ENCODE assay signal across 10 cellular contexts in the genomic region with DNA sequence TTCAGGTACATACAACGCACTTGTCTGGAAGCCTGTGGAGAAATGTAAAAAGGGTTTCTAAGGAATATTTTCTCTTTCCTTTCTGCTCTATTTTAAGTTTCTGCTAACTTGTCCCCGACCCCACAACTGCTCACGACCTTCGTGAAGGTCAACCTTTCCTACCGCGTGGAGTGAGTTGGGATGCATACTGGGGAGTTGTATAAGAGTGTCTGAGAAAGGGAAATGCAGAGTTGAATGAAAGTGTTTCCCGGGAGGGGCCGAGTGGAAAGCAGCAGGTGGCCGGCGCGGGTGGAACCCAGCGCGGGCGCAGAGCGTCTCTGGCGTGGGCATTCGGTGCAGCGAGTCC. TPM values are rescaled to one million over a fixed set of nuclear protein-coding genes. Genes with fewer than 3 reads are reported as not detected.
A peak's percentile ranks its signal among the peaks of the same experiment; 100 is the strongest.
DNase-seq lines count a peak whose midpoint lies in the region; ATAC-seq, FAIRE-seq and TF ChIP-seq lines count a peak whose summit lies in the region.
"Had no signal": no experiment of that assay in that cellular context is flagged by ENCODE, and none has a peak within 500 bp of the region (broad histone marks: within the 10 kb centered on the region; RNA-seq: fewer than 3 reads in every experiment).

No MANE protein-coding gene starts in this region.

- H3K9ac ChIP-seq in H9 (ENCODE audit: extremely low read depth, insufficient read length, low read length), result peak overlapping the region; percentile 50

- no peak overlapping the region for H2AFZ ChIP-seq in H9 (ENCODE audit: low read length)

- H3K18ac ChIP-seq in H9 (ENCODE audit: insufficient read length, low read depth, low read length), result no peak overlapping the region

- no peak overlapping the region for H2BK5ac ChIP-seq in H9 (ENCODE audit: insufficient read length, low read length)

- H2BK120ac ChIP-seq in H9 (ENCODE audit: low read depth, low read length, poor library complexity, severe bottlenecking), result no peak overlapping the region

- H3K4me2 ChIP-seq in A549 (peak overlapping the region; percentile 81), H9 (ENCODE audit: insufficient read depth, insufficient read length, low read length) (peak overlapping the region; percentile 95)

- H3K9me3 ChIP-seq in A549 (no peaks in the 10 kb centered on the region), H9 (ENCODE audit: control insufficient read depth, low read depth, low read length) (no peaks in the 10 kb centered on the region), WERI-Rb-1 (ENCODE audit: severe bottlenecking) (no peaks in the 10 kb centered on the region)

- H3K27ac Mint-ChIP-seq in H9, result no peak overlapping the region
- peak overlapping the region; percentile 41 to 91 for H3K27ac Mint-ChIP-seq in effector memory CD8-positive, alpha-beta T cell
- peak overlapping the region in 4 of 6 donors; percentile 17 to 70 (median 36) for H3K27ac Mint-ChIP-seq in naive B cell
- H3K27ac Mint-ChIP-seq: activated naive CD4-positive, alpha-beta T cell treated with anti-CD3 and anti-CD28 coated beads, Interleukin-2, amount 50 U/mL, for 72 hours had no signal

- H2BK15ac ChIP-seq in H9 (ENCODE audit: low read depth, low read length), result no peak overlapping the region

- no peak overlapping the region for H3K4ac ChIP-seq in H9 (ENCODE audit: low read depth, low read length)

- peak overlapping the region; percentile 40 for H3K4me3 ChIP-seq in A549
- H3K4me3 ChIP-seq in WERI-Rb-1 (ENCODE audit: low read depth, low read length), result no peak overlapping the region

- no peak overlapping the region for H4K5ac ChIP-seq in H9 (ENCODE audit: insufficient read length, low read depth, low read length)

- H3K36me3 Mint-ChIP-seq in H9 (ENCODE audit: insufficient read depth in 1 of 3, low read depth in 3 of 3) (peaks cover 6 to 9% (median 7%) of the 10 kb centered on the region in 3 experiments; a peak in 6 of 7 replicates), naive B cell (peaks cover 0 to 9% of the 10 kb centered on the region in 2 donors)
- peaks cover 23% of the 10 kb centered on the region for H3K36me3 Mint-ChIP-seq in effector memory CD8-positive, alpha-beta T cell (ENCODE audit: insufficient read depth)

- H3K27me3 Mint-ChIP-seq in H9 (ENCODE audit: low read depth) (peaks cover 57% of the 10 kb centered on the region), naive B cell (peaks cover 35 to 42% (median 38%) of the 10 kb centered on the region in 3 donors)
- peaks cover 21 to 33% of the 10 kb centered on the region in 2 donors for H3K27me3 Mint-ChIP-seq in effector memory CD8-positive, alpha-beta T cell

- H2BK20ac ChIP-seq in H9 (ENCODE audit: low read depth, low read length, poor library complexity, severe bottlenecking), result no peak overlapping the region

- H4K8ac ChIP-seq in H9 (replicated peaks; ENCODE audit: insufficient read length, low read depth, low read length), result no peak overlapping the region

- TF ChIP-seq EP300 in A549 (IDR thresholded peaks at IDR 0.05), result no peak

- peaks cover 11% of the 10 kb centered on the region in 2 experiments for H3K9me3 Mint-ChIP-seq in H9
- no peaks in the 10 kb centered on the region for H3K9me3 Mint-ChIP-seq in effector memory CD8-positive, alpha-beta T cell
- H3K9me3 Mint-ChIP-seq in naive B cell, result peaks cover 0 to 8% (median 6%) of the 10 kb centered on the region in 7 donors

- H3K36me3 ChIP-seq in WERI-Rb-1, result no peaks in the 10 kb centered on the region

- TF ChIP-seq RAD21 in A549 (conservative IDR thresholded peaks at IDR 0.05 in 1 of 2, IDR thresholded peaks at IDR 0.05 in 1 of 2), result no peak

- H3K14ac ChIP-seq in H9 (ENCODE audit: insufficient read depth, low read length), result no peak overlapping the region

- no peak for FAIRE-seq in A549 (lab: Jason Lieb, UNC)

- no peaks in the 10 kb centered on the region for H3K79me1 ChIP-seq in H9 (ENCODE audit: insufficient read depth, low read depth, low read length, poor library complexity, severe bottlenecking)

- H3K4me3 Mint-ChIP-seq in H9, result peak overlapping the region; percentile 90 to 94
- peak overlapping the region; percentile 89 to 93 for H3K4me3 Mint-ChIP-seq in effector memory CD8-positive, alpha-beta T cell
- H3K4me3 Mint-ChIP-seq in naive B cell, result peak overlapping the region; percentile 85 to 96 (median 91)

- no peak overlapping the region for H4K91ac ChIP-seq in H9 (ENCODE audit: insufficient read length, low read depth, low read length)

- TF ChIP-seq CTCF in A549 (IDR thresholded peaks at IDR 0.05), result no peak
- no peak for TF ChIP-seq CTCF in H9 (conservative IDR thresholded peaks at IDR 0.05)
- TF ChIP-seq CTCF in WERI-Rb-1 (IDR thresholded peaks at IDR 0.05; ENCODE audit: low read depth, low read length), result no peak

- H3K23ac ChIP-seq in H9 (ENCODE audit: insufficient read length, low read depth, low read length), result no peak overlapping the region

- H3T11ph ChIP-seq in H9 (ENCODE audit: low read length), result no peak overlapping the region

- H3K4me1 ChIP-seq in A549, result no peaks in the 10 kb centered on the region
- no peaks in the 10 kb centered on the region for H3K4me1 ChIP-seq in H9 (ENCODE audit: insufficient read depth, low read length)

- peaks cover 10 to 17% of the 10 kb centered on the region in 2 experiments for H3K4me1 Mint-ChIP-seq in H9
- peaks cover 10 to 18% of the 10 kb centered on the region in 2 donors for H3K4me1 Mint-ChIP-seq in effector memory CD8-positive, alpha-beta T cell (ENCODE audit: low read depth in 2 of 2)
- H3K4me1 Mint-ChIP-seq in naive B cell, result peaks cover 16 to 24% (median 17%) of the 10 kb centered on the region in 3 donors

- no peak for DNase-seq in A549 (ENCODE audit: low read depth in 1 of 2, low spot score in 1 of 2)
- no peak for DNase-seq in H9
- DNase-seq in effector memory CD8-positive, alpha-beta T cell, result no peak
- DNase-seq in naive B cell, result no peak
- no peak for DNase-seq in erythroblast (lab: John Stamatoyannopoulos, UW)
- no peak for DNase-seq in WERI-Rb-1
- DNase-seq: DMS79 treated with DMSO at 0.1 percent for 48 hours had no signal

- CTCF ChIA-PET in A549 (lab: Yijun Ruan, JAX), result no interaction called here

- 28% methylated on average over 18 of the region's 18 CpGs for WGBS in A549 (ENCODE audit: missing lambda C conversion rate)
- no CpG with 5 or more reads among the region's 18 CpGs for WGBS in H9 (ENCODE audit: extremely low coverage, insufficient read length, low lambda C conversion rate)

- H2AK5ac ChIP-seq in H9 (ENCODE audit: insufficient read length, low read length), result no peak overlapping the region

- no peak overlapping the region for H3K56ac ChIP-seq in H9 (ENCODE audit: insufficient read length, low read depth, low read length)

- H3K27me3 ChIP-seq in H9 (ENCODE audit: insufficient read depth, low read length) (peaks cover 3% of the 10 kb centered on the region; the same call in 1 of the 2 replicates), WERI-Rb-1 (ENCODE audit: insufficient read depth, low read depth, severe bottlenecking) (no peaks in the 10 kb centered on the region)

- POLR2A ChIA-PET in A549 (lab: Yijun Ruan, JAX), result no interaction called here

- H4K20me1 ChIP-seq in H9 (ENCODE audit: control insufficient read depth, insufficient read depth, insufficient read length), result no peaks in the 10 kb centered on the region

- H3K79me2 ChIP-seq in H9 (ENCODE audit: insufficient read depth, low read length), result no peaks in the 10 kb centered on the region

- TF ChIP-seq POLR2A in A549 (IDR thresholded peaks at IDR 0.05; ENCODE audit: low read length), result no peak
- no peak for TF ChIP-seq POLR2A in erythroblast (IDR thresholded peaks at IDR 0.05; ENCODE audit: low read length)

- peak overlapping the region in 1 of 2 experiments; percentile 63; a peak in 3 of 6 replicates for H3K27ac ChIP-seq in A549
- no peak overlapping the region for H3K27ac ChIP-seq in H9 (ENCODE audit: insufficient read length, low read depth, low read length)
- no peak overlapping the region for H3K27ac ChIP-seq in WERI-Rb-1

- ATAC-seq in A549 (no peak), naive B cell (ENCODE audit: low read depth in 2 of 2) (no peak), HG02759 (IDR thresholded peaks at IDR 0.05; ENCODE audit: unreplicated experiment) (no peak), HG03378 (IDR thresholded peaks at IDR 0.05; ENCODE audit: unreplicated experiment) (no peak)
- ATAC-seq in effector memory CD8-positive, alpha-beta T cell (replicated peaks), result no peak

- peaks cover 10% of the 10 kb centered on the region for H3K23me2 ChIP-seq in H9 (ENCODE audit: insufficient read length, low read depth, low read length, poor library complexity, severe bottlenecking)

- no peak overlapping the region for H2BK12ac ChIP-seq in H9 (ENCODE audit: insufficient read length, low read depth, low read length)

TF ChIP-seq in A549, 52 proteins besides CTCF, POLR2A, EP300 and RAD21 (continues in another document):
- TF ChIP-seq EHMT2 (IDR thresholded peaks at IDR 0.05; ENCODE audit: low read depth) (no peak), BHLHE40 (IDR thresholded peaks at IDR 0.05; ENCODE audit: low read depth, low read length) (no peak), KDM5A (IDR thresholded peaks at IDR 0.05) (no peak), KDM1A (IDR thresholded peaks at IDR 0.05; ENCODE audit: low read depth) (no peak), HOXA7 (CRISPR knock-in tag; IDR thresholded peaks at IDR 0.05) (no peak), NPAS2 (CRISPR knock-in tag; IDR thresholded peaks at IDR 0.05; ENCODE audit: borderline replicate concordance) (no peak), FOXS1 (CRISPR knock-in tag; IDR thresholded peaks at IDR 0.05) (no peak), JUNB (IDR thresholded peaks at IDR 0.05) (no peak), HDAC2 (IDR thresholded peaks at IDR 0.05) (no peak)
- TF ChIP-seq, protein P1, sequence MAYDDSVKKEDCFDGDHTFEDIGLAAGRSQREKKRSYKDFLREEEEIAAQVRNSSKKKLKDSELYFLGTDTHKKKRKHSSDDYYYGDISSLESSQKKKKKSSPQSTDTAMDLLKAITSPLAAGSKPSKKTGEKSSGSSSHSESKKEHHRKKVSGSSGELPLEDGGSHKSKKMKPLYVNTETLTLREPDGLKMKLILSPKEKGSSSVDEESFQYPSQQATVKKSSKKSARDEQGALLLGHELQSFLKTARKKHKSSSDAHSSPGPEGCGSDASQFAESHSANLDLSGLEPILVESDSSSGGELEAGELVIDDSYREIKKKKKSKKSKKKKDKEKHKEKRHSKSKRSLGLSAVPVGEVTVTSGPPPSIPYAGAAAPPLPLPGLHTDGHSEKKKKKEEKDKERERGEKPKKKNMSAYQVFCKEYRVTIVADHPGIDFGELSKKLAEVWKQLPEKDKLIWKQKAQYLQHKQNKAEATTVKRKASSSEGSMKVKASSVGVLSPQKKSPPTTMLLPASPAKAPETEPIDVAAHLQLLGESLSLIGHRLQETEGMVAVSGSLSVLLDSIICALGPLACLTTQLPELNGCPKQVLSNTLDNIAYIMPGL (CRISPR knock-in tag; IDR thresholded peaks at IDR 0.05; ENCODE audit: borderline replicate concordance), result no peak

RNA-seq across cellular contexts. Expression of a gene that starts 17.9 kb away (rescaled TPM):
- polyA plus RNA-seq in A549 (2011; rRNA removed) (42.0 and 55.8 TPM in 2 replicates), A549 (2017; fragmentation: RNase III; extraction: RNeasy Plus Mini Kit Qiagen cat#74134 plus additional on column Dnase treatment) (31.6 to 36.8 TPM (median 35.9 TPM) in 3 replicates), naive B cell (ENCODE audit: low read depth in 6 of 6) (10 to 100 TPM in 5 of 6 donors, 1 to 10 TPM in 1; 8.1 to 16.1 (median 12.0) TPM)
- polyA plus RNA-seq in A549 (2012; cell fraction: cytosol; rRNA removed), result 10.6 and 11.4 TPM in 2 replicates
- 4.4 and 6.0 TPM in 2 replicates for polyA plus RNA-seq in A549 (2012; cell fraction: nucleus; rRNA removed)
- 15.4 and 16.0 TPM in 2 replicates for polyA minus RNA-seq in A549 (2011; rRNA and poly(A)+ RNA removed)
- 14.2 and 15.8 TPM in 2 replicates for total RNA-seq in H9 (2021)

Comparison
In these comparisons a context has a peak if more than half of its experiments do, and no peak if none do; other contexts are left out.
1. H3K27ac Mint-ChIP-seq: peak in effector memory CD8-positive, alpha-beta T cell (2 of 2) and naive B cell (4 of 6); none in H9 (0 of 3).
2. Peak in every context shown above with its lines, with median percentiles within 50 percentile points of each other: H3K4me3 Mint-ChIP-seq.